1 cellular context compared by ENCODE assay signal in the genomic region with DNA sequence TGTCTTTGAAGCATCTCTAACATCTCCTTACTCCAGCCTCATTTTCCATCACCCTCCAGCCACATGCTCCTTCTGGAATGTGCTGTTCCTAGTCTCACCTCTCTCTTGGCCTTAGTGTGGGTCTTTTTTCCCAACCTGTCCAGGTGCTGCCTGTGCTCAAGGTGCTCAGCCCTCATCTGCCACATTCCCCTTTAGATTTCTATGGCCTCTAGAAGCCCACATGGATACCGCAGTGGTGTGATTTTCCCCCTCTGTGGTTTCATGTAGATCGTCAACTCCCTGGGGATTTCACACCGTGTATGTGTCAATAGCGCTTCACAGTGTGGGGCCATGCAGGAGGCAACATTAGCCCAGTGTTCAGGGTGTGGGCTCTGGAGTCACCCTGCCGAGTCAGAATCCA.
A peak's percentile ranks its signal among the peaks of the same experiment; 100 is the strongest.
TF ChIP-seq lines count a peak whose summit lies in the region.

No MANE protein-coding gene starts in this region.

TF ChIP-seq in GM12878, 131 proteins besides CTCF, POLR2A, EP300 and RAD21 (continued from another document):
- TF ChIP-seq, protein P1, sequence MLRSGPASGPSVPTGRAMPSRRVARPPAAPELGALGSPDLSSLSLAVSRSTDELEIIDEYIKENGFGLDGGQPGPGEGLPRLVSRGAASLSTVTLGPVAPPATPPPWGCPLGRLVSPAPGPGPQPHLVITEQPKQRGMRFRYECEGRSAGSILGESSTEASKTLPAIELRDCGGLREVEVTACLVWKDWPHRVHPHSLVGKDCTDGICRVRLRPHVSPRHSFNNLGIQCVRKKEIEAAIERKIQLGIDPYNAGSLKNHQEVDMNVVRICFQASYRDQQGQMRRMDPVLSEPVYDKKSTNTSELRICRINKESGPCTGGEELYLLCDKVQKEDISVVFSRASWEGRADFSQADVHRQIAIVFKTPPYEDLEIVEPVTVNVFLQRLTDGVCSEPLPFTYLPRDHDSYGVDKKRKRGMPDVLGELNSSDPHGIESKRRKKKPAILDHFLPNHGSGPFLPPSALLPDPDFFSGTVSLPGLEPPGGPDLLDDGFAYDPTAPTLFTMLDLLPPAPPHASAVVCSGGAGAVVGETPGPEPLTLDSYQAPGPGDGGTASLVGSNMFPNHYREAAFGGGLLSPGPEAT (IDR thresholded peaks at IDR 0.05; ENCODE audit: low read depth), result no peak
- TF ChIP-seq NFIC (IDR thresholded peaks at IDR 0.05; ENCODE audit: low read depth, low read length) (no peak), FOXK2 (IDR thresholded peaks at IDR 0.05) (no peak), MEF2B (IDR thresholded peaks at IDR 0.05; ENCODE audit: partially characterized antibody, poor library complexity, severe bottlenecking) (peak; percentile 49), CBX3 (IDR thresholded peaks at IDR 0.05; ENCODE audit: borderline replicate concordance, low read depth) (no peak), CHD1 (IDR thresholded peaks at IDR 0.05; ENCODE audit: low read depth, low read length) (no peak)
